In genomic region chr3:116288480-116288879, GRCh38 we compare ENCODE assay signal across 27 cellular contexts.
DNase-seq lines count a peak whose midpoint lies in the region; ATAC-seq, FAIRE-seq and TF ChIP-seq lines count a peak whose summit lies in the region.
"Had no signal": no experiment of that assay in that cellular context is flagged by ENCODE, and none has a peak within 500 bp of the region (broad histone marks: within the 10 kb centered on the region; RNA-seq: fewer than 3 reads in every experiment).

No MANE protein-coding gene starts in this region.

- H3K9me3 Mint-ChIP-seq in astrocyte (ENCODE audit: unreplicated experiment), result no peaks in the 10 kb centered on the region
- H3K9me3 Mint-ChIP-seq: activated CD4-positive, alpha-beta memory T cell treated with anti-CD3 and anti-CD28 coated beads for 36 hours; activated naive CD4-positive, alpha-beta T cell treated with anti-CD3 and anti-CD28 coated beads for 36 hours; activated T-helper 1 cell treated with anti-CD3 and anti-CD28 coated beads, Interleukin-12 subunit alpha, Interleukin-12 subunit beta, Interleukin-2, Interleukin-4 antibody, amounts not matched to agents 30 ng/mL and 10 ng/mL and 1 ng/mL, durations not matched to agents 14 hours and 24 hours and 36 hours had no signal

- no peak for FAIRE-seq in astrocyte (lab: Jason Lieb, UNC)
- FAIRE-seq: endothelial cell of umbilical vein, H54, HepG2, pancreas had no signal

- DNase-seq in GM12865 (ENCODE audit: low read depth) (peak; percentile 19), astrocyte (ENCODE audit: low read depth) (peak; percentile 36), foreskin melanocyte (peak; percentile 80), DMS114 treated with DMSO at 0.1 percent for 48 hours (lab: John Stamatoyannopoulos, UW; ENCODE audit: unreplicated experiment) (no peak), NCI-H2107 treated with DMSO at 0.1 percent for 48 hours (lab: John Stamatoyannopoulos, UW; ENCODE audit: unreplicated experiment) (no peak), HuH-7 (ENCODE audit: low spot score) (no peak)
- DNase-seq: activated CD4-positive, alpha-beta memory T cell treated with anti-CD3 and anti-CD28 coated beads for 36 hours; activated CD8-positive, alpha-beta memory T cell treated with anti-CD3 and anti-CD28 coated beads, Interleukin-2, amount 50 U/mL, for 4 hours; activated naive CD4-positive, alpha-beta T cell treated with anti-CD3 and anti-CD28 coated beads for 36 hours; adrenal gland; heart right ventricle; NCI-H1048; NCI-H1694; pancreas; SHP77 treated with DMSO at 0.1 percent for 48 hours; stimulated activated CD4-positive, alpha-beta T cell treated with anti-CD3 and anti-CD28 coated beads, Interleukin-4, amount 100 ng/mL, for 1 hour; trophoblast cell had no signal

- H3K4me3 ChIP-seq in GM12865 (ENCODE audit: low read depth, low read length) (no peak overlapping the region), astrocyte (ENCODE audit: insufficient read depth, low read depth, low read length) (no peak overlapping the region)
- H3K4me3 ChIP-seq: adrenal gland, BLaER1, breast epithelium, heart right ventricle, lung, pancreas, right atrium auricular region had no signal

- no peaks in the 10 kb centered on the region for H3K36me3 Mint-ChIP-seq in astrocyte (ENCODE audit: low read depth, unreplicated experiment)
- H3K36me3 Mint-ChIP-seq: activated CD4-positive, alpha-beta memory T cell treated with anti-CD3 and anti-CD28 coated beads for 36 hours had no signal

- no peaks in the 10 kb centered on the region for H3K36me3 ChIP-seq in astrocyte (ENCODE audit: insufficient read depth, low read length)
- H3K36me3 ChIP-seq: adrenal gland, BLaER1, breast epithelium, heart right ventricle, pancreas, right atrium auricular region had no signal

- H3K4me3 Mint-ChIP-seq in astrocyte (ENCODE audit: unreplicated experiment), result no peak overlapping the region
- H3K4me3 Mint-ChIP-seq: activated CD4-positive, alpha-beta memory T cell treated with anti-CD3 and anti-CD28 coated beads for 36 hours; activated naive CD4-positive, alpha-beta T cell treated with anti-CD3 and anti-CD28 coated beads for 36 hours; activated T-helper 1 cell treated with anti-CD3 and anti-CD28 coated beads, Interleukin-12 subunit alpha, Interleukin-12 subunit beta, Interleukin-2, Interleukin-4 antibody, amounts not matched to agents 30 ng/mL and 10 ng/mL and 1 ng/mL, durations not matched to agents 14 hours and 24 hours and 36 hours had no signal

- no peaks in the 10 kb centered on the region for H3K79me2 ChIP-seq in astrocyte (ENCODE audit: insufficient read depth, low read length)

- H3K27ac Mint-ChIP-seq in astrocyte (ENCODE audit: unreplicated experiment), result no peak overlapping the region
- H3K27ac Mint-ChIP-seq: activated CD4-positive, alpha-beta memory T cell treated with anti-CD3 and anti-CD28 coated beads for 36 hours; activated naive CD4-positive, alpha-beta T cell treated with anti-CD3 and anti-CD28 coated beads for 36 hours; activated T-helper 1 cell treated with anti-CD3 and anti-CD28 coated beads, Interleukin-12 subunit alpha, Interleukin-12 subunit beta, Interleukin-2, Interleukin-4 antibody, amounts not matched to agents 30 ng/mL and 10 ng/mL and 1 ng/mL, durations not matched to agents 14 hours and 24 hours and 36 hours had no signal

- ATAC-seq in HG03432 (IDR thresholded peaks at IDR 0.05; ENCODE audit: unreplicated experiment) (peak; percentile 69), HG02981 (IDR thresholded peaks at IDR 0.05; ENCODE audit: unreplicated experiment) (no peak)
- ATAC-seq: heart right ventricle, HepG2, pancreas had no signal

- peaks cover 13% of the 10 kb centered on the region for H3K4me1 Mint-ChIP-seq in astrocyte (ENCODE audit: low read depth, unreplicated experiment)

- TF ChIP-seq CTCF in GM12865 (IDR thresholded peaks at IDR 0.05; ENCODE audit: insufficient read depth, low read depth, low read length, missing control alignments), result no peak
- TF ChIP-seq CTCF in astrocyte (IDR thresholded peaks at IDR 0.05; ENCODE audit: insufficient read depth, low read depth, low read length), result no peak

- no peaks in the 10 kb centered on the region for H3K27me3 Mint-ChIP-seq in astrocyte (ENCODE audit: low read depth, unreplicated experiment)
- H3K27me3 Mint-ChIP-seq: activated CD4-positive, alpha-beta memory T cell treated with anti-CD3 and anti-CD28 coated beads for 36 hours had no signal

- no peaks in the 10 kb centered on the region for H4K20me1 ChIP-seq in astrocyte (ENCODE audit: insufficient read depth, low read length)
- H4K20me1 ChIP-seq: BLaER1 had no signal

- no peak overlapping the region for H2AFZ ChIP-seq in astrocyte (ENCODE audit: low read depth, low read length)

- no peaks in the 10 kb centered on the region for H3K27me3 ChIP-seq in astrocyte (ENCODE audit: insufficient read depth, low read length)
- H3K27me3 ChIP-seq: adrenal gland, BLaER1, breast epithelium, heart right ventricle, pancreas, right atrium auricular region had no signal

- no peak overlapping the region for H3K4me2 ChIP-seq in astrocyte (ENCODE audit: low read length)
- H3K4me2 ChIP-seq: BLaER1 had no signal

- H3K4me1 ChIP-seq in astrocyte (ENCODE audit: insufficient read depth, low read length), result no peaks in the 10 kb centered on the region
- H3K4me1 ChIP-seq: adrenal gland, BLaER1, breast epithelium, heart right ventricle, pancreas, right atrium auricular region had no signal

- H3K27ac ChIP-seq in astrocyte (ENCODE audit: low read depth, low read length), result no peak overlapping the region
- H3K27ac ChIP-seq: adrenal gland, BLaER1, breast epithelium, pancreas, right atrium auricular region had no signal

- no peak overlapping the region for H3K9ac ChIP-seq in astrocyte (ENCODE audit: low read length)
- H3K9ac ChIP-seq: BLaER1 had no signal

- no peaks in the 10 kb centered on the region for H3K9me3 ChIP-seq in astrocyte (ENCODE audit: insufficient read depth, low read depth, low read length)
- H3K9me3 ChIP-seq: adrenal gland, BLaER1, breast epithelium, heart right ventricle, pancreas, right atrium auricular region had no signal

Comparison
In these comparisons a context has a peak if more than half of its experiments do, and no peak if none do; other contexts are left out.
1. DNase-seq: peak in GM12865 (single experiment), astrocyte (single experiment) and foreskin melanocyte (single experiment); none in DMS114 treated with DMSO at 0.1 percent for 48 hours (single experiment), NCI-H2107 treated with DMSO at 0.1 percent for 48 hours (single experiment) and HuH-7 (single experiment).